9 cellular contexts compared by ENCODE assay signal in the genomic region with DNA sequence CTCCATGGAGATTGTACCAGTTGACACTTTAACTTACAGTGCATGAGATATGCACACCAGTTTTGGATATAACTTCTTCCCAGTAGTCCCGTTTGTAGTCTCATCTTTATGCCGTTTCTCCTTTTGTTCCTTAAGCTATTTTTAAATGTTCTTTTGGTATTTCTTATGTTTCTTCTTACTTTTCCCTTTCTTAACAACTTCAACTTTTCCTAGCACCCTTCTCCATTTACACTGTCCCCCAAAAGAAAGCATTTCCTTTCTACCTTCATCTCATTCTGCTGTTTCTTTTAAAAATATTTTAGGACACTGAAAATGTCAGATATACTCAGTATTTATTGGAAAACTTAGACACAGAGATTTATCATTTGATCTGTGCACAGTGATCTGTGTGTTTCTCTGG. TPM values are rescaled to one million over a fixed set of nuclear protein-coding genes. Genes with fewer than 3 reads are reported as not detected.
DNase-seq lines count a peak whose midpoint lies in the region; ATAC-seq and TF ChIP-seq lines count a peak whose summit lies in the region.
"Had no signal": no experiment of that assay in that cellular context is flagged by ENCODE, and none has a peak within 500 bp of the region (broad histone marks: within the 10 kb centered on the region; RNA-seq: fewer than 3 reads in every experiment).

No MANE protein-coding gene starts in this region.

- no TSS peak for BruUV-seq in Panc1 (replicated peaks; lab: Mats Ljungman, UMichigan)

- CTCF ChIA-PET in Panc1 (lab: Charles Lee), result no interaction called here

- H3K4me3 ChIP-seq in GM08714 (ENCODE audit: low read length) (peak overlapping the region; percentile 92; the same call in 1 of the 2 replicates), Panc1 (ENCODE audit: low read depth in 2 of 2, low read length in 2 of 2) (peak overlapping the region; percentile 87; a peak in 3 of 4 replicates), endocrine pancreas (ENCODE audit: control insufficient read depth, insufficient read depth, low read length) (peak overlapping the region; percentile 98), parathyroid adenoma (ENCODE audit: low read depth, low read length) (peak overlapping the region; percentile 76)

- H3K36me3 ChIP-seq in Panc1 (ENCODE audit: control insufficient read depth, insufficient read depth, low read length) (peaks cover 4% of the 10 kb centered on the region), endocrine pancreas (ENCODE audit: control insufficient read depth, insufficient read depth, low read length) (no peaks in the 10 kb centered on the region), parathyroid adenoma (ENCODE audit: control insufficient read depth, insufficient read depth, low read length) (no peaks in the 10 kb centered on the region)

- H3K9ac ChIP-seq in endocrine pancreas (ENCODE audit: control insufficient read depth, insufficient read depth, low read length) (no peak overlapping the region), parathyroid adenoma (no peak overlapping the region)

- POLR2A ChIA-PET in Panc1 (lab: Charles Lee), result no interaction called here

- H3K27me3 ChIP-seq in Panc1 (ENCODE audit: control insufficient read depth, insufficient read depth, low read length), result no peaks in the 10 kb centered on the region
- no peaks in the 10 kb centered on the region for H3K27me3 ChIP-seq in endocrine pancreas (ENCODE audit: control insufficient read depth, insufficient read depth, low read length)
- no peaks in the 10 kb centered on the region for H3K27me3 ChIP-seq in parathyroid adenoma (ENCODE audit: control insufficient read depth, insufficient read depth, low read length)

- peak overlapping the region; percentile 95 for H3K27ac ChIP-seq in Panc1 (ENCODE audit: low read length)
- no peak overlapping the region for H3K27ac ChIP-seq in parathyroid adenoma

- H3K4me2 ChIP-seq in parathyroid adenoma (ENCODE audit: low read length), result peak overlapping the region; percentile 79

- intact Hi-C loops in Panc1 (cut with micrococcal nuclease; ENCODE audit: unreplicated experiment), result no loop called here

- in situ Hi-C loops in Panc1 (cut with HindIII; ENCODE audit: low pct_unique_long_range_greater_than_20kb, low sequenced_read_pairs) (no loop called here), G401 (cut with HindIII; ENCODE audit: low sequenced_read_pairs) (no loop called here)

- H3K9me3 ChIP-seq in Panc1 (ENCODE audit: control insufficient read depth, insufficient read depth, low read depth, low read length) (no peaks in the 10 kb centered on the region), endocrine pancreas (ENCODE audit: control insufficient read depth, low read length) (no peaks in the 10 kb centered on the region), parathyroid adenoma (ENCODE audit: control insufficient read depth, low read length) (no peaks in the 10 kb centered on the region)

- TF ChIP-seq CTCF in Panc1 (IDR thresholded peaks at IDR 0.05) (no peak), parathyroid adenoma (IDR thresholded peaks at IDR 0.05) (no peak)

- H3K4me1 ChIP-seq in Panc1 (ENCODE audit: control insufficient read depth, insufficient read depth, low read length) (peaks cover 19% of the 10 kb centered on the region), endocrine pancreas (ENCODE audit: control insufficient read depth, insufficient read depth, low read length) (peaks cover 20% of the 10 kb centered on the region), parathyroid adenoma (no peaks in the 10 kb centered on the region)

- DNase-seq in Panc1 (ENCODE audit: low read depth, low spot score) (no peak), mesenteric fat pad (ENCODE audit: low spot score) (no peak), Ammon's horn (ENCODE audit: low spot score) (no peak), G401 (ENCODE audit: low spot score) (no peak), UCSD-AML1 (lab: John Stamatoyannopoulos, UW; ENCODE audit: unreplicated experiment) (no peak)
- DNase-seq: effector CD8-positive, alpha-beta T cell had no signal

- no peak for ATAC-seq in Panc1

- no peak overlapping the region for H2AFZ ChIP-seq in parathyroid adenoma

- peaks cover 59% of the 10 kb centered on the region for H3K79me2 ChIP-seq in parathyroid adenoma

RNA-seq across cellular contexts. Expression of a gene that starts 1.5 kb away (rescaled TPM):
- total RNA-seq in Panc1 (2021; ENCODE audit: unreplicated experiment), result 171 TPM
- 124 TPM for polyA plus RNA-seq in Panc1 (2012; ENCODE audit: insufficient read length)
- total RNA-seq in mesenteric fat pad, result 127 TPM
- 323 and 371 TPM in 2 replicates for total RNA-seq in G401 (2014; rRNA removed; shearing (Covaris generic))

RNA-seq across cellular contexts. Expression of a gene that starts 4.4 kb away (rescaled TPM):
- total RNA-seq in Panc1 (2021; ENCODE audit: unreplicated experiment) (56.1 TPM), mesenteric fat pad (27.9 TPM)
- polyA plus RNA-seq in Panc1 (2012; ENCODE audit: insufficient read length), result 27.2 TPM
- total RNA-seq in G401 (2014; rRNA removed; shearing (Covaris generic)), result 19.1 and 32.4 TPM in 2 replicates

RNA-seq across cellular contexts. Expression of a gene that starts 51.7 kb away (rescaled TPM):
- 61.1 TPM for total RNA-seq in Panc1 (2021; ENCODE audit: unreplicated experiment)
- polyA plus RNA-seq in Panc1 (2012; ENCODE audit: insufficient read length), result 43.1 TPM
- total RNA-seq in mesenteric fat pad, result 43.8 TPM
- total RNA-seq in G401 (2014; rRNA removed; shearing (Covaris generic)), result 123 and 157 TPM in 2 replicates
